1 cellular context compared by ENCODE assay signal in genomic region chr15:89888214-89888804, GRCh38.
TF ChIP-seq lines count a peak whose summit lies in the region.

No MANE protein-coding gene starts in this region.

TF ChIP-seq in HCT116, 20 proteins besides CTCF, POLR2A, EP300 and RAD21 (continued from another document):
- TF ChIP-seq REST (IDR thresholded peaks at IDR 0.05; ENCODE audit: low read depth) (no peak), YY1 (IDR thresholded peaks at IDR 0.05; ENCODE audit: extremely low read depth, insufficient replicate concordance, low read depth, low read length) (no peak), EZH2 (IDR thresholded peaks at IDR 0.05) (no peak), ZNF274 (IDR thresholded peaks at IDR 0.05; ENCODE audit: low read depth, low read length) (no peak), JUND (IDR thresholded peaks at IDR 0.05) (no peak), FOSL1 (IDR thresholded peaks at IDR 0.05; ENCODE audit: low read depth) (no peak), TCF7L2 (IDR thresholded peaks at IDR 0.05; ENCODE audit: borderline replicate concordance, extremely low read depth, insufficient read depth, insufficient read length) (no peak), EZH2phosphoT487 (IDR thresholded peaks at IDR 0.05; ENCODE audit: borderline replicate concordance) (no peak), SP1 (IDR thresholded peaks at IDR 0.05; ENCODE audit: low read depth) (no peak)
